ENCODE assay signal across 9 cellular contexts in genomic region chr15:55279746-55280351, GRCh38. TPM values are rescaled to one million over a fixed set of nuclear protein-coding genes. Genes with fewer than 3 reads are reported as not detected.
A peak's percentile ranks its signal among the peaks of the same experiment; 100 is the strongest.
DNase-seq lines count a peak whose midpoint lies in the region; ATAC-seq, FAIRE-seq and TF ChIP-seq lines count a peak whose summit lies in the region.
"Had no signal": no experiment of that assay in that cellular context is flagged by ENCODE, and none has a peak within 500 bp of the region (broad histone marks: within the 10 kb centered on the region; RNA-seq: fewer than 3 reads in every experiment).

No MANE protein-coding gene starts in this region.

- no peaks in the 10 kb centered on the region; the same call in 2 of the 3 replicates for H3K9me3 ChIP-seq in GM12878 (replicated peaks; ENCODE audit: control insufficient read depth, insufficient read depth, low read length)
- H3K9me3 ChIP-seq: heart left ventricle had no signal

- in situ Hi-C loops in GM12878 (cut with MboI), result loop anchor here (5.0 kb wide), 1 partner anchor 58 kb away; no protein-coding TSS in a partner anchor

- H3K79me2 ChIP-seq in GM12878 (ENCODE audit: control insufficient read depth, insufficient read depth, low read length), result peaks cover 16% of the 10 kb centered on the region

- no peaks in the 10 kb centered on the region for H3K27me3 Mint-ChIP-seq in natural killer cell (ENCODE audit: low read depth in 2 of 2)

- H4K20me1 ChIP-seq in GM12878 (ENCODE audit: control insufficient read depth, insufficient read depth), result no peaks in the 10 kb centered on the region

- H3K36me3 ChIP-seq in GM12878 (ENCODE audit: control insufficient read depth in 2 of 2, insufficient read depth in 2 of 2, low read length in 1 of 2), result no peaks in the 10 kb centered on the region; a peak in 1 of 4 replicates
- H3K36me3 ChIP-seq: heart left ventricle had no signal

- H3K4me1 ChIP-seq in GM12878 (ENCODE audit: control insufficient read depth, insufficient read depth, low read length), result peaks cover 48% of the 10 kb centered on the region

- H3K27ac ChIP-seq in GM12878 (ENCODE audit: control insufficient read depth, insufficient read depth), result peak overlapping the region; percentile 84

- POLR2A ChIA-PET in GM12878 (lab: Charles Lee), result interaction anchor here (0.5 to 1.1 kb wide), 4 partner anchors 15 to 1071 kb away, joined by 3 to 9 read pairs (median 4); no protein-coding TSS in a partner anchor

- no peak overlapping the region for H2AFZ ChIP-seq in GM12878 (ENCODE audit: control insufficient read depth, low read depth, low read length)

- TF ChIP-seq CTCF in GM12878 (IDR thresholded peaks at IDR 0.05 in 2 of 3, conservative IDR thresholded peaks at IDR 0.05 in 1 of 3; ENCODE audit: control insufficient read depth in 2 of 3, extremely low read depth in 1 of 3, insufficient read depth in 1 of 3, low read depth in 3 of 3, low read length in 3 of 3) (no peak), natural killer cell (IDR thresholded peaks at IDR 0.05) (no peak)

- H3K4me3 Mint-ChIP-seq in natural killer cell, result peak overlapping the region; percentile 90

- peak; percentile 63 for DNase-seq in activated CD8-positive, alpha-beta memory T cell treated with anti-CD3 and anti-CD28 coated beads, Interleukin-2, amount 50 U/mL, for 1 hour (ENCODE audit: extremely low read depth)
- DNase-seq in activated CD8-positive, alpha-beta memory T cell treated with anti-CD3 and anti-CD28 coated beads, Interleukin-2, amount 50 U/mL, for 48 hours, result no peak
- DNase-seq in SKM-1 (lab: John Stamatoyannopoulos, UW; ENCODE audit: unreplicated experiment) (peak; percentile 17), GM12878 (ENCODE audit: low read depth, low spot score) (peak; percentile 96), natural killer cell (peak; percentile 49), NAMALWA (ENCODE audit: low spot score) (no peak), cerebellar nuclear complex (lab: John Stamatoyannopoulos, UW) (no peak)
- DNase-seq: heart left ventricle had no signal

- TF ChIP-seq POLR2A in GM12878 (IDR thresholded peaks at IDR 0.05; ENCODE audit: low read depth, low read length), result no peak

- peak overlapping the region; percentile 31 for H3K9ac ChIP-seq in GM12878 (ENCODE audit: control insufficient read depth, insufficient read depth, low read length)

- H3K4me2 ChIP-seq in GM12878 (ENCODE audit: control insufficient read depth, insufficient read depth), result peak overlapping the region; percentile 62

- no peaks in the 10 kb centered on the region for H3K36me3 Mint-ChIP-seq in natural killer cell

- TF ChIP-seq RAD21 in GM12878 (IDR thresholded peaks at IDR 0.05; ENCODE audit: insufficient read depth, low read depth, low read length), result peak; percentile 26; the same call in 1 of the 2 replicates

- CTCF ChIA-PET in GM12878 (lab: Yijun Ruan, JAX), result no interaction called here

- peak; percentile 74 for ATAC-seq in HG03066 (IDR thresholded peaks at IDR 0.05; ENCODE audit: low read depth, unreplicated experiment)
- ATAC-seq in GM12878, result peak; percentile 74
- peak; percentile 65 to 76 (median 71) for ATAC-seq in natural killer cell

- no peaks in the 10 kb centered on the region for H3K9me3 Mint-ChIP-seq in natural killer cell

- RAD21 ChIA-PET in GM12878 (lab: Charles Lee; ENCODE audit: unreplicated experiment), result interaction anchor here (1.1 to 3.4 kb wide), 3 partner anchors 39 to 63 kb away, joined by 3 to 14 read pairs (median 5); partner anchors contain the start of genes PIGB and PIGBOS1

- SMC1A ChIA-PET in GM12878 (lab: Charles Lee; ENCODE audit: uncharacterized antibody, unreplicated experiment), result interaction anchor here (1.8 to 11.6 kb wide), 4 partner anchors 12 to 61 kb away, joined by 6 to 110 read pairs (median 22); partner anchors contain the start of genes PIGB and PIGBOS1

- TF ChIP-seq EP300 in GM12878 (IDR thresholded peaks at IDR 0.05; ENCODE audit: borderline replicate concordance in 1 of 2, control insufficient read depth in 1 of 2, low read depth in 2 of 2, low read length in 2 of 2), result peak; percentile 56 to 62; a peak in 2 of 4 replicates

- peaks cover 94 to 96% of the 10 kb centered on the region in 2 donors for H3K4me1 Mint-ChIP-seq in natural killer cell

- H3K27ac Mint-ChIP-seq in natural killer cell, result peak overlapping the region; percentile 93 to 99

- intact Hi-C loops in GM12878 (cut with micrococcal nuclease; ENCODE audit: unreplicated experiment), result loop anchor here (5.0 to 10.0 kb wide), 3 partner anchors 127 to 765 kb away; partner anchors contain the start of genes CCPG1 and PIERCE2
- intact Hi-C loops in natural killer cell (cut with micrococcal nuclease), result loop anchor here (1.0 to 10.0 kb wide), 4 partner anchors 13 to 125 kb away; partner anchors contain the start of genes CCPG1, PIERCE2, PIGB and PIGBOS1

- peak; percentile 76 for FAIRE-seq in GM12878 (lab: Jason Lieb, UNC)

- 3% methylated on average over 4 of the region's 4 CpGs for WGBS in GM12878 (ENCODE audit: insufficient coverage, insufficient replicate concordance, low lambda C conversion rate, missing lambda C conversion rate)

- no peaks in the 10 kb centered on the region for H3K27me3 ChIP-seq in GM12878 (replicated peaks in 1 of 2; ENCODE audit: control insufficient read depth in 2 of 2, insufficient read depth in 2 of 2, low read length in 1 of 2)
- H3K27me3 ChIP-seq: heart left ventricle had no signal

- BruUV-seq in GM12878 (replicated peaks; lab: Mats Ljungman, UMichigan), result no TSS peak

- H3K4me3 ChIP-seq in GM12878, result peak overlapping the region; percentile 11; the same call in 1 of the 2 replicates

TF ChIP-seq in GM12878, 131 proteins besides CTCF, POLR2A, EP300 and RAD21 (continues in another document):
- TF ChIP-seq MTA3 (IDR thresholded peaks at IDR 0.05; ENCODE audit: borderline replicate concordance, low read length), result 0 out of 2 replicates have a peak, but pooled peaks have one; percentile 59
- TF ChIP-seq NBN (IDR thresholded peaks at IDR 0.05), result 0 out of 2 replicates have a peak, but pooled peaks have one; percentile 40

RNA-seq across cellular contexts. Expression of gene RAB27A, which starts 9.8 kb away (rescaled TPM):
- 104 and 107 TPM in 2 replicates for total RNA-seq in GM12878 (2013; cell fraction: nucleolus; rRNA removed)
- total RNA-seq in GM12878 (2014; rRNA removed) (13.3 and 15.4 TPM in 2 replicates), GM12878 (2014; rRNA removed; fragmentation: Illumina TruSeq; extraction: Trizol) (27.6 and 30.8 TPM in 2 replicates), GM12878 (2021) (52.2 and 53.2 TPM in 2 replicates), natural killer cell (100 to 1,000 TPM in 1 of 3 donors, 10 to 100 TPM in 2; 90.0 to 111 (median 98.1) TPM)
- 14.9 TPM for polyA plus RNA-seq in GM12878 (2011; ENCODE audit: low read depth)
- polyA plus RNA-seq in GM12878 (2011; rRNA removed) (139 and 184 TPM in 2 replicates), GM12878 (2014; fragmentation: Illumina TruSeq; extraction: Trizol) (65.4 and 85.6 TPM in 2 replicates), GM12878 (2014; fragmentation: Nextera tagmentation; extraction: Ambion mirVana) (10 to 100 TPM; 24.6 to 36.5 TPM), GM12878 (2014; rRNA removed) (44.3 and 50.6 TPM in 2 replicates), GM12878 (2016; fragmentation: Nextera tagmentation; extraction: Ambion mirVana) (10 to 100 TPM; 32.0 to 33.9 TPM)
- 55.6 and 70.9 TPM in 2 replicates for polyA plus RNA-seq in GM12878 (2011; cell fraction: cytosol; rRNA removed)
- polyA plus RNA-seq in GM12878 (2011; cell fraction: nucleus; rRNA removed), result 35.5 and 42.4 TPM in 2 replicates
- 17.4 and 27.6 TPM in 2 replicates for polyA plus RNA-seq in GM12878 (2012)
- 38.7 and 48.9 TPM in 2 replicates for polyA minus RNA-seq in GM12878 (2011; rRNA and poly(A)+ RNA removed)
- 20.4 and 23.8 TPM in 2 replicates for polyA minus RNA-seq in GM12878 (2011; cell fraction: cytosol; rRNA and poly(A)+ RNA removed)
- polyA minus RNA-seq in GM12878 (2011; cell fraction: nucleus; rRNA and poly(A)+ RNA removed), result 14.3 and 20.1 TPM in 2 replicates

RNA-seq across cellular contexts. Expression of gene PIGBOS1, which starts 39.1 kb away (rescaled TPM):
- 18.0 and 21.5 TPM in 2 replicates for total RNA-seq in GM12878 (2013; cell fraction: nucleolus; rRNA removed)
- total RNA-seq in GM12878 (2014; rRNA removed) (7.1 and 8.1 TPM in 2 replicates), GM12878 (2014; rRNA removed; fragmentation: Illumina TruSeq; extraction: Trizol) (14.0 and 14.1 TPM in 2 replicates), GM12878 (2021) (7.1 and 7.6 TPM in 2 replicates), natural killer cell (10 to 100 TPM in 1 of 3 donors, 1 to 10 TPM in 2; 7.7 to 10.9 (median 9.3) TPM)
- 13.4 TPM for polyA plus RNA-seq in GM12878 (2011; ENCODE audit: low read depth)
- polyA plus RNA-seq in GM12878 (2011; rRNA removed) (9.9 and 17.1 TPM in 2 replicates), GM12878 (2014; fragmentation: Illumina TruSeq; extraction: Trizol) (5.7 and 9.0 TPM in 2 replicates), GM12878 (2014; fragmentation: Nextera tagmentation; extraction: Ambion mirVana) (10 to 100 TPM; 19.9 to 24.7 TPM), GM12878 (2014; rRNA removed) (10.5 and 12.5 TPM in 2 replicates), GM12878 (2016; fragmentation: Nextera tagmentation; extraction: Ambion mirVana) (10 to 100 TPM; 10.0 to 13.2 TPM)
- polyA plus RNA-seq in GM12878 (2011; cell fraction: cytosol; rRNA removed), result 8.7 and 11.8 TPM in 2 replicates
- 3.9 and 5.1 TPM in 2 replicates for polyA plus RNA-seq in GM12878 (2011; cell fraction: nucleus; rRNA removed)
- polyA plus RNA-seq in GM12878 (2012), result 12.8 and 18.7 TPM in 2 replicates
- polyA minus RNA-seq in GM12878 (2011; rRNA and poly(A)+ RNA removed), result 2.2 and 2.6 TPM in 2 replicates
- 4.0 and 5.2 TPM in 2 replicates for polyA minus RNA-seq in GM12878 (2011; cell fraction: cytosol; rRNA and poly(A)+ RNA removed)
- 7.7 and 16.2 TPM in 2 replicates for polyA minus RNA-seq in GM12878 (2011; cell fraction: nucleus; rRNA and poly(A)+ RNA removed)

RNA-seq across cellular contexts. Expression of gene PIGB, which starts 39.2 kb away (rescaled TPM):
- total RNA-seq in GM12878 (2013; cell fraction: nucleolus; rRNA removed), result 76.7 and 77.5 TPM in 2 replicates
- total RNA-seq in GM12878 (2014; rRNA removed) (20.7 and 25.9 TPM in 2 replicates), GM12878 (2014; rRNA removed; fragmentation: Illumina TruSeq; extraction: Trizol) (27.8 and 28.7 TPM in 2 replicates), GM12878 (2021) (21.2 and 23.7 TPM in 2 replicates), natural killer cell (10 to 100 TPM; 24.9 to 33.5 (median 26.1) TPM)
- 16.8 TPM for polyA plus RNA-seq in GM12878 (2011; ENCODE audit: low read depth)
- polyA plus RNA-seq in GM12878 (2011; rRNA removed) (46.0 and 58.3 TPM in 2 replicates), GM12878 (2014; fragmentation: Illumina TruSeq; extraction: Trizol) (23.8 and 30.8 TPM in 2 replicates), GM12878 (2014; fragmentation: Nextera tagmentation; extraction: Ambion mirVana) (10 to 100 TPM; 22.7 to 44.6 TPM), GM12878 (2014; rRNA removed) (16.9 and 17.9 TPM in 2 replicates), GM12878 (2016; fragmentation: Nextera tagmentation; extraction: Ambion mirVana) (10 to 100 TPM; 26.6 to 35.4 TPM)
- 18.0 and 20.1 TPM in 2 replicates for polyA plus RNA-seq in GM12878 (2011; cell fraction: cytosol; rRNA removed)
- 34.0 and 35.9 TPM in 2 replicates for polyA plus RNA-seq in GM12878 (2011; cell fraction: nucleus; rRNA removed)
- polyA plus RNA-seq in GM12878 (2012), result 13.7 and 18.8 TPM in 2 replicates
- polyA minus RNA-seq in GM12878 (2011; rRNA and poly(A)+ RNA removed), result 22.5 and 25.7 TPM in 2 replicates
- polyA minus RNA-seq in GM12878 (2011; cell fraction: cytosol; rRNA and poly(A)+ RNA removed), result 5.7 and 13.0 TPM in 2 replicates
- 19.1 and 28.2 TPM in 2 replicates for polyA minus RNA-seq in GM12878 (2011; cell fraction: nucleus; rRNA and poly(A)+ RNA removed)

Comparison
In these comparisons a context has a peak if more than half of its experiments do, and no peak if none do; other contexts are left out.
1. DNase-seq: peak in activated CD8-positive, alpha-beta memory T cell treated with anti-CD3 and anti-CD28 coated beads, Interleukin-2, amount 50 U/mL, for 1 hour (single experiment), SKM-1 (single experiment), GM12878 (single experiment) and natural killer cell (single experiment); none in activated CD8-positive, alpha-beta memory T cell treated with anti-CD3 and anti-CD28 coated beads, Interleukin-2, amount 50 U/mL, for 48 hours (single experiment), NAMALWA (single experiment) and cerebellar nuclear complex (0 of 2).
2. Peak in every context shown above with its lines, with median percentiles within 50 percentile points of each other: ATAC-seq.